ENCODE assay signal across 1 cellular context in the genomic region with DNA sequence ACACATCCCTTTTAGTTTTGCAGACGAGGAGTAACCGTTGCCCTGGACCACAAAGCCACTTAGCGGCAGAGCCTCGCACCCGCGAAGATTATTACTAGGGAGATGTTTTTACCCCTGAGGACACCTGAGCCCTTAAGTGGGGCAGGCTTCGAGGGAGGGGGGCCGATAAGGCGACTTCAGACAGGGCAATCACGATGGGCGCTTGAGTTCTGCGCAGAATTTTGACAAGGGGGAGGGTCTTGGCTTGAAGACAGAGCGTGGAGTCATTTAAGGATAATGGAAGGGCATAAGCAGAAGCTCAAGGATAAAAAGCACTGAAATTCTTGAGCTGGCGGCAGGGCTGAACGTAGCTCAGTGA.
TF ChIP-seq lines count a peak whose summit lies in the region.

No MANE protein-coding gene starts in this region.

TF ChIP-seq in IMR-90, 13 proteins besides CTCF, POLR2A, EP300 and RAD21 (continued from another document):
- TF ChIP-seq USF2 (IDR thresholded peaks at IDR 0.05; ENCODE audit: low read depth, low read length) (no peak), MAFK (IDR thresholded peaks at IDR 0.05; ENCODE audit: low read depth, low read length) (no peak), NFE2L2 (IDR thresholded peaks at IDR 0.05; ENCODE audit: low read depth, low read length) (no peak), CEBPB (IDR thresholded peaks at IDR 0.05; ENCODE audit: low read depth, low read length) (no peak), RFX5 (IDR thresholded peaks at IDR 0.05; ENCODE audit: low read depth, low read length) (no peak), SMC3 (IDR thresholded peaks at IDR 0.05; ENCODE audit: low read depth, low read length) (no peak), MXI1 (IDR thresholded peaks at IDR 0.05; ENCODE audit: borderline replicate concordance, low read depth, low read length) (no peak), RCOR1 (IDR thresholded peaks at IDR 0.05; ENCODE audit: insufficient replicate concordance, low read length) (no peak)
TF ChIP-seq in IMR-90: peak in this region for 0.
